2 cellular contexts compared by ENCODE assay signal in the genomic region with DNA sequence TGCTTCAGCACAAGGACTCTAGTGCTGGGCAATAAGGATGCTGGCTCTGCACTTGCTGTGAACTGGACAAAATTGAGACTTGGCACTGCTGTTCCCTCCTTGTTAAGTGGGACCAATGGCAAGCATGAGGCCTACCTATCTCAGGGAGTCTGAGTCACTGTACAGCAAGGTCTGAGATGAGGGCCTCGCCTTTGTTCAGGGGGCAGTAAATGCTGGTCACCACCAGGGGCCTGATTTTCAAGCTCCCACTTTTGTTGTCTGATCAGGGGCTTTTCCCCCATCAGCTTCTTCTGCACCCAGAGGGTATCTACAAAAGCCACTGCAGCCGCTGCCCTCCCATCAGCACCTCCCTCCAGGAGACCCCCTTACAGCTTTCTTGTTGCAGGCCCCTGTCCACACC.
TF ChIP-seq lines count a peak whose summit lies in the region.

No MANE protein-coding gene starts in this region.

TF ChIP-seq in GM23338, 12 proteins besides CTCF, POLR2A, EP300 and RAD21:
- TF ChIP-seq NANOG (IDR thresholded peaks at IDR 0.05; ENCODE audit: borderline replicate concordance) (no peak), STAT1 (IDR thresholded peaks at IDR 0.05; ENCODE audit: unreplicated experiment) (no peak), EZH2 (IDR thresholded peaks at IDR 0.05; ENCODE audit: low read depth, unreplicated experiment) (no peak), CREB1 (CRISPR knock-in tag; IDR thresholded peaks at IDR 0.05; ENCODE audit: low read depth) (no peak)

TF ChIP-seq in GM12878, 131 proteins besides CTCF, POLR2A, EP300 and RAD21:
- TF ChIP-seq ZNF687 (IDR thresholded peaks at IDR 0.05): no peak
- no peak for TF ChIP-seq SREBF1 (IDR thresholded peaks at IDR 0.05; ENCODE audit: low read length)
- TF ChIP-seq CBFB (IDR thresholded peaks at IDR 0.05; ENCODE audit: low read depth): no peak
- TF ChIP-seq SIN3A (IDR thresholded peaks at IDR 0.05; ENCODE audit: low read depth, low read length): no peak
- no peak for TF ChIP-seq POLR2AphosphoS2 (IDR thresholded peaks at IDR 0.05; ENCODE audit: low read depth, low read length)
- TF ChIP-seq, protein P1, sequence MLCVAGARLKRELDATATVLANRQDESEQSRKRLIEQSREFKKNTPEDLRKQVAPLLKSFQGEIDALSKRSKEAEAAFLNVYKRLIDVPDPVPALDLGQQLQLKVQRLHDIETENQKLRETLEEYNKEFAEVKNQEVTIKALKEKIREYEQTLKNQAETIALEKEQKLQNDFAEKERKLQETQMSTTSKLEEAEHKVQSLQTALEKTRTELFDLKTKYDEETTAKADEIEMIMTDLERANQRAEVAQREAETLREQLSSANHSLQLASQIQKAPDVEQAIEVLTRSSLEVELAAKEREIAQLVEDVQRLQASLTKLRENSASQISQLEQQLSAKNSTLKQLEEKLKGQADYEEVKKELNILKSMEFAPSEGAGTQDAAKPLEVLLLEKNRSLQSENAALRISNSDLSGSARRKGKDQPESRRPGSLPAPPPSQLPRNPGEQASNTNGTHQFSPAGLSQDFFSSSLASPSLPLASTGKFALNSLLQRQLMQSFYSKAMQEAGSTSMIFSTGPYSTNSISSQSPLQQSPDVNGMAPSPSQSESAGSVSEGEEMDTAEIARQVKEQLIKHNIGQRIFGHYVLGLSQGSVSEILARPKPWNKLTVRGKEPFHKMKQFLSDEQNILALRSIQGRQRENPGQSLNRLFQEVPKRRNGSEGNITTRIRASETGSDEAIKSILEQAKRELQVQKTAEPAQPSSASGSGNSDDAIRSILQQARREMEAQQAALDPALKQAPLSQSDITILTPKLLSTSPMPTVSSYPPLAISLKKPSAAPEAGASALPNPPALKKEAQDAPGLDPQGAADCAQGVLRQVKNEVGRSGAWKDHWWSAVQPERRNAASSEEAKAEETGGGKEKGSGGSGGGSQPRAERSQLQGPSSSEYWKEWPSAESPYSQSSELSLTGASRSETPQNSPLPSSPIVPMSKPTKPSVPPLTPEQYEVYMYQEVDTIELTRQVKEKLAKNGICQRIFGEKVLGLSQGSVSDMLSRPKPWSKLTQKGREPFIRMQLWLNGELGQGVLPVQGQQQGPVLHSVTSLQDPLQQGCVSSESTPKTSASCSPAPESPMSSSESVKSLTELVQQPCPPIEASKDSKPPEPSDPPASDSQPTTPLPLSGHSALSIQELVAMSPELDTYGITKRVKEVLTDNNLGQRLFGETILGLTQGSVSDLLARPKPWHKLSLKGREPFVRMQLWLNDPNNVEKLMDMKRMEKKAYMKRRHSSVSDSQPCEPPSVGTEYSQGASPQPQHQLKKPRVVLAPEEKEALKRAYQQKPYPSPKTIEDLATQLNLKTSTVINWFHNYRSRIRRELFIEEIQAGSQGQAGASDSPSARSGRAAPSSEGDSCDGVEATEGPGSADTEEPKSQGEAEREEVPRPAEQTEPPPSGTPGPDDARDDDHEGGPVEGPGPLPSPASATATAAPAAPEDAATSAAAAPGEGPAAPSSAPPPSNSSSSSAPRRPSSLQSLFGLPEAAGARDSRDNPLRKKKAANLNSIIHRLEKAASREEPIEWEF (IDR thresholded peaks at IDR 0.05; ENCODE audit: insufficient replicate concordance, low read depth, low read length): no peak
- TF ChIP-seq IRF4 (IDR thresholded peaks at IDR 0.05; ENCODE audit: low read depth, low read length): no peak
- TF ChIP-seq KDM1A (IDR thresholded peaks at IDR 0.05; ENCODE audit: borderline replicate concordance): no peak
- TF ChIP-seq RBBP5 (conservative IDR thresholded peaks at IDR 0.05): no peak
- TF ChIP-seq BRCA1 (IDR thresholded peaks at IDR 0.05; ENCODE audit: low read depth, low read length): no peak
- TF ChIP-seq TARDBP (IDR thresholded peaks at IDR 0.05; ENCODE audit: borderline replicate concordance): no peak
- no peak for TF ChIP-seq ASH2L (IDR thresholded peaks at IDR 0.05; ENCODE audit: borderline replicate concordance, low read depth)
- no peak for TF ChIP-seq MYB (IDR thresholded peaks at IDR 0.05; ENCODE audit: borderline replicate concordance, low read depth, low read length)
- no peak for TF ChIP-seq MYC (IDR thresholded peaks at IDR 0.05; ENCODE audit: insufficient read depth, insufficient read length, insufficient replicate concordance, low read length, severe bottlenecking)
- no peak for TF ChIP-seq ETV6 (conservative IDR thresholded peaks at IDR 0.05 in 1 of 2, IDR thresholded peaks at IDR 0.05 in 1 of 2; ENCODE audit: borderline replicate concordance in 1 of 2, low read depth in 1 of 2)
- no peak for TF ChIP-seq MEF2B (IDR thresholded peaks at IDR 0.05; ENCODE audit: partially characterized antibody, poor library complexity, severe bottlenecking)
- no peak for TF ChIP-seq USF1 (IDR thresholded peaks at IDR 0.05; ENCODE audit: borderline replicate concordance, extremely low read length, insufficient read depth, low read depth, low read length)
- no peak for TF ChIP-seq ZNF622 (IDR thresholded peaks at IDR 0.05)
- TF ChIP-seq, protein P2, sequence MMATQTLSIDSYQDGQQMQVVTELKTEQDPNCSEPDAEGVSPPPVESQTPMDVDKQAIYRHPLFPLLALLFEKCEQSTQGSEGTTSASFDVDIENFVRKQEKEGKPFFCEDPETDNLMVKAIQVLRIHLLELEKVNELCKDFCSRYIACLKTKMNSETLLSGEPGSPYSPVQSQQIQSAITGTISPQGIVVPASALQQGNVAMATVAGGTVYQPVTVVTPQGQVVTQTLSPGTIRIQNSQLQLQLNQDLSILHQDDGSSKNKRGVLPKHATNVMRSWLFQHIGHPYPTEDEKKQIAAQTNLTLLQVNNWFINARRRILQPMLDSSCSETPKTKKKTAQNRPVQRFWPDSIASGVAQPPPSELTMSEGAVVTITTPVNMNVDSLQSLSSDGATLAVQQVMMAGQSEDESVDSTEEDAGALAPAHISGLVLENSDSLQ (IDR thresholded peaks at IDR 0.05): no peak
TF ChIP-seq in GM12878: peak in this region for 0.
